In the genomic region with DNA sequence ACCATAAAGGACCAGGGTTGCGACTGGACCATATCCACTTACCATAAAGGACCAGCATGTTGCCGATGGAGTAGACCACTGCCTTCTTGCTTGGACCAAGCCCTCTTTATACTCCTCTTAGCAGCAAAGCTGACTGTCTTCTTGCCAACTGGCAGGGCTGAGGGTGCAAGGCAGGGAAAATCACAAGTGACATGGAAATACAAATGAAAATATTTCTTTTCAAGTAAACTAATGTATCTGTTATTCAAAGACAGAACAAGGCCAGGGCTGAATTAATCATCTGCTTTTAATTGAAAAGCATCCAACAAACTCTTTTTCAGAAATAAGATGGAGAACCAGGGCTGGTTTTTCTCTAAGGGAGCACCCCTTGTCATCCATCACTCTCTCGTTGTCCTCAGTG, we compare ENCODE assay signal across 28 cellular contexts. TPM values are rescaled to one million over a fixed set of nuclear protein-coding genes. Genes with fewer than 3 reads are reported as not detected.
"Had no signal": no experiment of that assay in that cellular context is flagged by ENCODE, and none has a peak within 500 bp of the region (broad histone marks: within the 10 kb centered on the region; RNA-seq: fewer than 3 reads in every experiment).

A gene (minus strand): TSS at position 99 of the 400 bp plus-strand sequence. CDS start 41 bp downstream, at position 58.

- H3K36me3 Mint-ChIP-seq: brain had no signal

- H3K27ac ChIP-seq: epithelial cell of prostate, gastroesophageal sphincter, heart right ventricle, left ventricle myocardium inferior, ovary, right lobe of liver, stomach, testis, upper lobe of left lung, VCaP had no signal

- H3K4me3 Mint-ChIP-seq: brain, endodermal cell had no signal

- H3K27ac Mint-ChIP-seq: endodermal cell had no signal

- H3K4me1 ChIP-seq: gastroesophageal sphincter, left ventricle myocardium inferior, right lobe of liver, testis had no signal

- H3K36me3 ChIP-seq: gastroesophageal sphincter, heart right ventricle, left ventricle myocardium inferior, ovary, right lobe of liver, stomach, upper lobe of left lung had no signal

- H3K9me3 ChIP-seq: gastroesophageal sphincter, heart right ventricle, left ventricle myocardium inferior, ovary, right lobe of liver, stomach, testis, upper lobe of left lung had no signal

- DNase-seq: activated CD4-positive, alpha-beta T cell treated with anti-CD3 and anti-CD28 coated beads for 1 hour; activated CD8-positive, alpha-beta memory T cell treated with anti-CD3 and anti-CD28 coated beads for 24 hours; activated CD8-positive, alpha-beta memory T cell treated with anti-CD3 and anti-CD28 coated beads, Interleukin-2, amount 50 U/mL, for 48 hours; activated effector memory CD4-positive, alpha-beta T cell treated with Interleukin-2 at 50 U/mL for 16 hours; activated naive CD4-positive, alpha-beta T cell treated with anti-CD3 and anti-CD28 coated beads, Interleukin-2, amount 50 U/mL, for 16 hours; activated T-cell treated with anti-CD3 and anti-CD28 coated beads, Interleukin-2, amount 50 U/mL, for 48 hours; caudate nucleus; endodermal cell; heart right ventricle; left ventricle myocardium inferior; ovary; right lobe of liver; small intestine; stimulated activated CD4-positive, alpha-beta T cell treated with anti-CD3 and anti-CD28 coated beads, Interleukin-15, amount 100 ng/mL, for 24 hours; stimulated activated CD4-positive, alpha-beta T cell treated with anti-CD3 and anti-CD28 coated beads, Interleukin-2, amount 100 ng/mL, for 48 hours; stomach; T-helper 2 cell; testis; upper lobe of left lung had no signal

- ATAC-seq: gastroesophageal sphincter, heart right ventricle, right lobe of liver had no signal

- H3K4me3 ChIP-seq: gastroesophageal sphincter, heart right ventricle, left ventricle myocardium inferior, ovary, right lobe of liver, stomach, upper lobe of left lung had no signal

- H3K27me3 ChIP-seq: gastroesophageal sphincter, heart right ventricle, ovary, right lobe of liver, testis, upper lobe of left lung had no signal

RNA-seq across cellular contexts. Expression of the gene that starts here (rescaled TPM):
- total RNA-seq: dermis microvascular lymphatic vessel endothelial cell, endodermal cell, gastroesophageal sphincter, heart right ventricle, kidney epithelial cell, left ventricle myocardium inferior, mononuclear cell, ovary, pulmonary artery endothelial cell, right lobe of liver, stomach, upper lobe of left lung had no signal
- polyA plus RNA-seq: heart right ventricle, neural cell, ovary, small intestine, stomach had no signal
